11 cellular contexts compared by ENCODE assay signal in genomic region chr12:100234166-100234565, GRCh38. TPM values are rescaled to one million over a fixed set of nuclear protein-coding genes. Genes with fewer than 3 reads are reported as not detected.
A peak's percentile ranks its signal among the peaks of the same experiment; 100 is the strongest.
DNase-seq lines count a peak whose midpoint lies in the region; ATAC-seq and TF ChIP-seq lines count a peak whose summit lies in the region.
"Had no signal": no experiment of that assay in that cellular context is flagged by ENCODE, and none has a peak within 500 bp of the region (broad histone marks: within the 10 kb centered on the region; RNA-seq: fewer than 3 reads in every experiment).

No MANE protein-coding gene starts in this region.

- no peaks in the 10 kb centered on the region for H3K9me3 Mint-ChIP-seq in MCF 10A (ENCODE audit: unreplicated experiment)
- no peaks in the 10 kb centered on the region for H3K9me3 Mint-ChIP-seq in activated CD8-positive, alpha-beta T cell treated with anti-CD3 and anti-CD28 coated beads, Interleukin-2, amount 10 ng/mL, durations not matched to agents 7 days and 5 days (ENCODE audit: insufficient read depth)
- H3K9me3 Mint-ChIP-seq: stimulated activated naive CD8-positive, alpha-beta T cell treated with anti-CD3 and anti-CD28 coated beads, Interleukin-15, Interleukin-2, amounts not matched to agents 100 ng/mL and 50 ng/mL, for 24 hours had no signal

- TF ChIP-seq CTCF in AG04450 (IDR thresholded peaks at IDR 0.05; ENCODE audit: low read depth, low read length): no peak
- no peak for TF ChIP-seq CTCF in MCF 10A (IDR thresholded peaks at IDR 0.05; ENCODE audit: unreplicated experiment)

- BruUV-seq in MCF 10A (replicated peaks; lab: Mats Ljungman, UMichigan): no TSS peak

- H3K4me1 Mint-ChIP-seq in MCF 10A (ENCODE audit: insufficient read depth, unreplicated experiment): peaks cover 7% of the 10 kb centered on the region
- H3K4me1 Mint-ChIP-seq in activated CD8-positive, alpha-beta T cell treated with anti-CD3 and anti-CD28 coated beads, Interleukin-2, amount 10 ng/mL, durations not matched to agents 7 days and 5 days (ENCODE audit: low read depth): no peaks in the 10 kb centered on the region

- CTCF ChIA-PET in AG04450 (lab: Charles Lee): interaction anchor here (0.6 to 3.3 kb wide), 28 partner anchors 9 to 508 kb away, joined by 3 to 63 read pairs (median 6); partner anchors contain the start of genes DEPDC4 and SCYL2
- CTCF ChIA-PET in HEK293T (lab: Yijun Ruan, JAX): interaction anchor here (0.9 to 2.5 kb wide), 2 partner anchors 10 to 170 kb away, joined by 3 to 13 read pairs; no protein-coding TSS in a partner anchor
- CTCF ChIA-PET in MCF 10A (lab: Yijun Ruan, JAX): interaction anchor here (0.6 to 2.1 kb wide), 23 partner anchors 10 to 1892 kb away, joined by 3 to 17 read pairs (median 4); partner anchors contain the start of genes DEPDC4 and SCYL2
- CTCF ChIA-PET in activated CD8-positive, alpha-beta T cell treated with anti-CD3 and anti-CD28 coated beads, Interleukin-2, amount 10 ng/mL, durations not matched to agents 7 days and 5 days (lab: Charles Lee): interaction anchor here (1.1 to 3.1 kb wide), 8 partner anchors 8 to 320 kb away, joined by 3 to 24 read pairs (median 4); partner anchors contain the start of genes DEPDC4 and SCYL2

- H3K36me3 Mint-ChIP-seq in MCF 10A (ENCODE audit: insufficient read depth, unreplicated experiment): peaks cover 4% of the 10 kb centered on the region
- H3K36me3 Mint-ChIP-seq in activated CD8-positive, alpha-beta T cell treated with anti-CD3 and anti-CD28 coated beads, Interleukin-2, amount 10 ng/mL, durations not matched to agents 7 days and 5 days (ENCODE audit: low read depth): no peaks in the 10 kb centered on the region

- peak; percentile 2 for DNase-seq in AG04450 (ENCODE audit: low read depth, low spot score)
- no peak for DNase-seq in HEK293T (ENCODE audit: extremely low spot score)
- peak; percentile 31 for DNase-seq in MCF 10A (ENCODE audit: unreplicated experiment)
- peak; percentile 0 to 30 for DNase-seq in lung microvascular endothelial cell (ENCODE audit: low read depth in 2 of 2)
- DNase-seq in activated CD8-positive, alpha-beta T cell treated with anti-CD3 and anti-CD28 coated beads, Interleukin-2, amount 10 ng/mL, durations not matched to agents 7 days and 5 days: no peak
- DNase-seq in NCI-H2107 (lab: John Stamatoyannopoulos, UW): no peak
- DNase-seq: C1 segment of cervical spinal cord; stimulated activated CD4-positive, alpha-beta T cell treated with anti-CD3 and anti-CD28 coated beads, Interleukin-2, amount 100 ng/mL, for 24 hours had no signal

- POLR2A ChIA-PET in AG04450 (lab: Yijun Ruan, JAX): interaction anchor here (1.4 kb wide), 1 partner anchor 33 kb away, joined by 3 read pairs; the partner anchor contains the start of genes DEPDC4 and SCYL2
- POLR2A ChIA-PET in HEK293T (lab: Yijun Ruan, JAX): interaction anchor here (1.0 kb wide), 1 partner anchor 111 kb away, joined by 3 read pairs; no protein-coding TSS in a partner anchor
- POLR2A ChIA-PET in MCF 10A (lab: Yijun Ruan, JAX): interaction anchor here (0.6 to 3.1 kb wide), 3 partner anchors 33 to 156 kb away, joined by 3 to 19 read pairs (median 5); partner anchors contain the start of genes ACTR6, DEPDC4 and SCYL2
- POLR2A ChIA-PET in activated CD8-positive, alpha-beta T cell treated with anti-CD3 and anti-CD28 coated beads, Interleukin-2, amount 10 ng/mL, durations not matched to agents 7 days and 5 days (lab: Charles Lee): interaction anchor here (0.6 kb wide), 1 partner anchor 47 kb away, joined by 3 read pairs; no protein-coding TSS in a partner anchor

- H3K27ac Mint-ChIP-seq in MCF 10A (ENCODE audit: low read depth, unreplicated experiment): no peak overlapping the region
- H3K27ac Mint-ChIP-seq in activated CD8-positive, alpha-beta T cell treated with anti-CD3 and anti-CD28 coated beads, Interleukin-2, amount 10 ng/mL, durations not matched to agents 7 days and 5 days: no peak overlapping the region
- H3K27ac Mint-ChIP-seq: stimulated activated naive CD8-positive, alpha-beta T cell treated with anti-CD3 and anti-CD28 coated beads, Interleukin-15, Interleukin-2, amounts not matched to agents 100 ng/mL and 50 ng/mL, for 24 hours had no signal

- no peak for ATAC-seq in activated CD8-positive, alpha-beta T cell treated with anti-CD3 and anti-CD28 coated beads, Interleukin-2, amount 10 ng/mL, durations not matched to agents 7 days and 5 days
- ATAC-seq in HG02885 (IDR thresholded peaks at IDR 0.05; ENCODE audit: poor library complexity, unreplicated experiment) (no peak), HG03280 (IDR thresholded peaks at IDR 0.05; ENCODE audit: unreplicated experiment) (no peak)

- no peaks in the 10 kb centered on the region for H3K9me3 ChIP-seq in AG04450 (ENCODE audit: control insufficient read depth, insufficient read depth, low read length)

- no peak overlapping the region for H3K4me3 ChIP-seq in AG04450 (ENCODE audit: low read depth, low read length)

- no peaks in the 10 kb centered on the region for H3K27me3 Mint-ChIP-seq in MCF 10A (ENCODE audit: insufficient read depth, unreplicated experiment)
- no peaks in the 10 kb centered on the region for H3K27me3 Mint-ChIP-seq in activated CD8-positive, alpha-beta T cell treated with anti-CD3 and anti-CD28 coated beads, Interleukin-2, amount 10 ng/mL, durations not matched to agents 7 days and 5 days (ENCODE audit: low read depth)
- H3K27me3 Mint-ChIP-seq: stimulated activated naive CD8-positive, alpha-beta T cell treated with anti-CD3 and anti-CD28 coated beads, Interleukin-15, Interleukin-2, amounts not matched to agents 100 ng/mL and 50 ng/mL, for 24 hours had no signal

- intact Hi-C loops in MCF 10A (cut with micrococcal nuclease): loop anchor here (1.0 to 10.0 kb wide), 4 partner anchors 115 to 500 kb away; no protein-coding TSS in a partner anchor

- H3K27ac ChIP-seq in AG04450 (ENCODE audit: low read depth, low read length): peak overlapping the region; percentile 62

- H3K4me3 Mint-ChIP-seq in MCF 10A (ENCODE audit: unreplicated experiment): no peak overlapping the region
- no peak overlapping the region for H3K4me3 Mint-ChIP-seq in activated CD8-positive, alpha-beta T cell treated with anti-CD3 and anti-CD28 coated beads, Interleukin-2, amount 10 ng/mL, durations not matched to agents 7 days and 5 days
- H3K4me3 Mint-ChIP-seq: stimulated activated naive CD8-positive, alpha-beta T cell treated with anti-CD3 and anti-CD28 coated beads, Interleukin-15, Interleukin-2, amounts not matched to agents 100 ng/mL and 50 ng/mL, for 24 hours had no signal

- no peaks in the 10 kb centered on the region for H3K27me3 ChIP-seq in AG04450 (ENCODE audit: control insufficient read depth, insufficient read depth, low read length)

TF ChIP-seq in HEK293T, 16 proteins besides CTCF, POLR2A, EP300 and RAD21:
- TF ChIP-seq HDGF (IDR thresholded peaks at IDR 0.05; ENCODE audit: borderline replicate concordance) (no peak), L3MBTL2 (conservative IDR thresholded peaks at IDR 0.05) (peak; percentile 53; the same call in 1 of the 2 replicates)

RNA-seq across cellular contexts. Expression of gene DEPDC4, which starts 32.7 kb away (rescaled TPM):
- polyA plus RNA-seq in AG04450 (2011; rRNA removed): 0.76 and 1.3 TPM in 2 replicates
- polyA minus RNA-seq in AG04450 (2011; rRNA and poly(A)+ RNA removed): 0.37 and 1.2 TPM in 2 replicates
- total RNA-seq in MCF 10A (2022) (0.52 and 1.4 TPM in 2 replicates), lung microvascular endothelial cell (0.20 and 0.22 TPM in 2 replicates)
- total RNA-seq in activated CD8-positive, alpha-beta T cell treated with anti-CD3 and anti-CD28 coated beads, Interleukin-2, amount 10 ng/mL, durations not matched to agents 7 days and 5 days: 1 to 10 TPM; 1.6 to 2.8 TPM

RNA-seq across cellular contexts. Expression of gene SCYL2, which starts 32.8 kb away (rescaled TPM):
- 35.4 and 50.3 TPM in 2 replicates for polyA plus RNA-seq in AG04450 (2011; rRNA removed)
- 39.6 and 67.2 TPM in 2 replicates for polyA minus RNA-seq in AG04450 (2011; rRNA and poly(A)+ RNA removed)
- total RNA-seq in MCF 10A (2022): 47.5 and 52.8 TPM in 2 replicates
- 31.7 and 34.0 TPM in 2 replicates for total RNA-seq in lung microvascular endothelial cell
- 10 to 100 TPM; 33.6 to 38.7 TPM for total RNA-seq in activated CD8-positive, alpha-beta T cell treated with anti-CD3 and anti-CD28 coated beads, Interleukin-2, amount 10 ng/mL, durations not matched to agents 7 days and 5 days

RNA-seq across cellular contexts. Expression of gene ACTR6, which starts 33.6 kb away (rescaled TPM):
- polyA plus RNA-seq in AG04450 (2011; rRNA removed): 15.2 and 23.8 TPM in 2 replicates
- polyA minus RNA-seq in AG04450 (2011; rRNA and poly(A)+ RNA removed): 6.1 and 10.4 TPM in 2 replicates
- total RNA-seq in MCF 10A (2022) (26.4 and 28.8 TPM in 2 replicates), lung microvascular endothelial cell (6.5 and 7.9 TPM in 2 replicates)
- total RNA-seq in activated CD8-positive, alpha-beta T cell treated with anti-CD3 and anti-CD28 coated beads, Interleukin-2, amount 10 ng/mL, durations not matched to agents 7 days and 5 days: 10 to 100 TPM; 29.5 to 34.8 TPM

Comparison
In these comparisons a context has a peak if more than half of its experiments do, and no peak if none do; other contexts are left out.
1. DNase-seq: peak in AG04450 (single experiment), MCF 10A (single experiment) and lung microvascular endothelial cell (2 of 2); none in HEK293T (single experiment), activated CD8-positive, alpha-beta T cell treated with anti-CD3 and anti-CD28 coated beads, Interleukin-2, amount 10 ng/mL, durations not matched to agents 7 days and 5 days (single experiment) and NCI-H2107 (single experiment).